16 cellular contexts compared by ENCODE assay signal in genomic region chr2:120463527-120463926, GRCh38.
"Had no signal": no experiment of that assay in that cellular context is flagged by ENCODE, and none has a peak within 500 bp of the region (broad histone marks: within the 10 kb centered on the region; RNA-seq: fewer than 3 reads in every experiment).

No MANE protein-coding gene starts in this region.

- H3K27ac Mint-ChIP-seq: activated B cell treated with CpG ODN at 0.5 μM for 24 hours; activated CD4-positive, alpha-beta T cell treated with anti-CD3 and anti-CD28 coated beads, Interleukin-2, amount 10 ng/mL, durations not matched to agents 24 days and 14 days; activated naive CD8-positive, alpha-beta T cell; activated T-cell treated with anti-CD3 and anti-CD28 coated beads, Interleukin-2, amount 50 U/mL, for 72 hours; immature natural killer cell; T-helper 17 cell had no signal

- H3K4me3 Mint-ChIP-seq: activated B cell treated with CpG ODN at 0.5 μM for 24 hours; activated CD4-positive, alpha-beta T cell treated with anti-CD3 and anti-CD28 coated beads, Interleukin-2, amount 10 ng/mL, durations not matched to agents 24 days and 14 days; activated naive CD8-positive, alpha-beta T cell; activated T-cell treated with anti-CD3 and anti-CD28 coated beads, Interleukin-2, amount 50 U/mL, for 72 hours; immature natural killer cell; T-helper 17 cell had no signal

- H3K36me3 Mint-ChIP-seq: activated naive CD8-positive, alpha-beta T cell; immature natural killer cell had no signal

- H3K36me3 ChIP-seq: transverse colon had no signal

- H3K4me1 ChIP-seq: foreskin keratinocyte, transverse colon had no signal

- DNase-seq: activated B cell treated with CpG ODN at 0.5 μM for 24 hours; activated CD4-positive, alpha-beta T cell treated with anti-CD3 and anti-CD28 coated beads, Interleukin-2, amount 10 ng/mL, durations not matched to agents 24 days and 14 days; activated CD8-positive, alpha-beta memory T cell treated with anti-CD3 and anti-CD28 coated beads, Interleukin-2, amount 50 U/mL, for 48 hours; activated gamma-delta T cell treated with Interleukin-2 at 50 U/mL for 16 hours; activated T-cell treated with anti-CD3 and anti-CD28 coated beads, Interleukin-2, amount 50 U/mL, for 72 hours; amniotic stem cell; body of pancreas; effector CD8-positive, alpha-beta T cell; foreskin keratinocyte; immature natural killer cell; retina; stimulated activated naive CD8-positive, alpha-beta T cell treated with anti-CD3 and anti-CD28 coated beads, Interleukin-15, Interleukin-2, amounts not matched to agents 100 U/mL and 50 U/mL, for 24 hours; T-helper 17 cell; transverse colon had no signal

- H3K27ac ChIP-seq: body of pancreas, foreskin keratinocyte, transverse colon had no signal

- H3K4me1 Mint-ChIP-seq: activated B cell treated with CpG ODN at 0.5 μM for 24 hours; activated CD4-positive, alpha-beta T cell treated with anti-CD3 and anti-CD28 coated beads, Interleukin-2, amount 10 ng/mL, durations not matched to agents 24 days and 14 days; immature natural killer cell; T-helper 17 cell had no signal

- H3K27me3 ChIP-seq: body of pancreas had no signal

- H3K4me3 ChIP-seq: body of pancreas, skin epidermis, transverse colon had no signal

- H3K9me3 ChIP-seq: body of pancreas had no signal

- H3K9me3 Mint-ChIP-seq: activated CD4-positive, alpha-beta T cell treated with anti-CD3 and anti-CD28 coated beads, Interleukin-2, amount 10 ng/mL, durations not matched to agents 24 days and 14 days had no signal
